In the genomic region with DNA sequence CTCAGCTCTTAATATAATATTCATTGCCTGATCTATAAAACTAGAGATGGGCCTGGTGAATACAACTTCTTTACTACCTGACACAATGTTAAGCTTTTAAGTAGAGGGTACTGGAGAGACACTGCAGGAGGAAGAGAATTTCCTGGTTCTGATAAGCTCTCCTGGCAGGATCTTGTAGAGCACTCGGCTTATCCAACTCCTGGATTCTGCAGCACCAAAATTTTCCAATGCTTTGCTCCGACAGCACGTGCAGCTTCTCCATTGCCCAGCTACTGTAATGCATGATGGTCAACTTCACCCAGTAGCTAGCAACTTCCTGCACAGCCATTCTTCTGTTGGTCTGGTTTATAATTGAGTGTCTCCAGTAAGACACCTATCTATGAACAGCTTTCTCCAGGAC, we compare ENCODE assay signal across 33 cellular contexts.
"Had no signal": no experiment of that assay in that cellular context is flagged by ENCODE, and none has a peak within 500 bp of the region (broad histone marks: within the 10 kb centered on the region; RNA-seq: fewer than 3 reads in every experiment).

No MANE protein-coding gene starts in this region.

- DNase-seq: Karpas-422, Kasumi-1, KG1, MG63, MM.1S, MV-4-11, NCI-H1048, NCI-H1092, NCI-H1092 treated with DMSO at 0.1 percent for 48 hours, NCI-H1105, NCI-H1105 treated with DMSO at 0.1 percent for 48 hours, NCI-H1417, NCI-H1417 treated with DMSO at 0.1 percent for 48 hours, NCI-H1436, NCI-H1436 treated with DMSO at 0.1 percent for 48 hours, NCI-H146, NCI-H1694, NCI-H1694 treated with DMSO at 0.1 percent for 48 hours, NCI-H187, NCI-H187 treated with DMSO at 0.1 percent for 48 hours, NCI-H1930, NCI-H2029, NCI-H2029 treated with DMSO at 0.1 percent for 48 hours, NCI-H2081, NCI-H2081 treated with DMSO at 0.1 percent for 48 hours, NCI-H2107, NCI-H2171, NCI-H2171 treated with DMSO at 0.1 percent for 48 hours, NCI-H2227 treated with DMSO at 0.1 percent for 48 hours, NCI-H226, NCI-H345, NCI-H446, NCI-H446 treated with DMSO at 0.1 percent for 48 hours had no signal
